Comparison of ENCODE assay signal across 17 cellular contexts in the genomic region with DNA sequence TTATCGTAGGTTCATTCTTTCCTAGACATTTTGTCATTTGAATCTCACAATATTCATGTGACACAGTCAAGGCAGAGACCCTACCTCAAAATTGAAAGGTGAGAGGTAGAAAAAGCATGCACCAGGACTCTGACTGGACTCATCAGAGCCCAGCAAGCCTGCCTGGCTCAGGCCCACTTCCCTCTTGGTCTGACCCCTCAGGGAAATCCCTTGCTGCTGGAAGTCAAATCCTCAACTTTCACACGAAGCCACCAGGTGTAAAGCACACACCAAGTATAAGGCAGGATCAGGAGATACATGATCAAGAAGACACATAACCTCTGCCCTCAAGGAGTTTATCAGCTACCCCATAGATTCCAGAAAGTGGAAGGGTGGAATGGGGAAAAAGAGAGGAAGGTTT. TPM values are rescaled to one million over a fixed set of nuclear protein-coding genes. Genes with fewer than 3 reads are reported as not detected.
A peak's percentile ranks its signal among the peaks of the same experiment; 100 is the strongest.
DNase-seq lines count a peak whose midpoint lies in the region; ATAC-seq and TF ChIP-seq lines count a peak whose summit lies in the region.
"Had no signal": no experiment of that assay in that cellular context is flagged by ENCODE, and none has a peak within 500 bp of the region (broad histone marks: within the 10 kb centered on the region; RNA-seq: fewer than 3 reads in every experiment).

No MANE protein-coding gene starts in this region.

- H3K36me3 Mint-ChIP-seq in activated T-cell treated with anti-CD3 and anti-CD28 coated beads, Interleukin-2, amount 50 U/mL, for 4 hours (ENCODE audit: insufficient read depth) = peaks cover 12% of the 10 kb centered on the region
- peaks cover 39% of the 10 kb centered on the region for H3K36me3 Mint-ChIP-seq in stimulated activated naive CD8-positive, alpha-beta T cell treated with anti-CD3 and anti-CD28 coated beads, Interleukin-15, Interleukin-2, amounts not matched to agents 100 ng/mL and 50 ng/mL, for 24 hours (ENCODE audit: low read depth)

- H3K79me2 ChIP-seq in Loucy (ENCODE audit: insufficient read depth, low read length) = peaks cover 94% of the 10 kb centered on the region

- no peaks in the 10 kb centered on the region for H3K9me2 ChIP-seq in Loucy (replicated peaks; ENCODE audit: low read depth, low read length)

- H3K27ac Mint-ChIP-seq in stimulated activated naive CD8-positive, alpha-beta T cell treated with anti-CD3 and anti-CD28 coated beads, Interleukin-15, Interleukin-2, amounts not matched to agents 100 ng/mL and 50 ng/mL, for 24 hours = peak overlapping the region; percentile 92

- H3K9ac ChIP-seq in Loucy (ENCODE audit: low read depth, low read length, poor library complexity, severe bottlenecking) = no peak overlapping the region

- H3K4me2 ChIP-seq in Loucy (ENCODE audit: low read depth, low read length, poor library complexity, severe bottlenecking) = peak overlapping the region; percentile 65

- in situ Hi-C loops in brain microvascular endothelial cell (cut with HindIII; ENCODE audit: low pct_ligation_motif_present, low sequenced_read_pairs) = no loop called here

- ATAC-seq in activated T-cell treated with anti-CD3 and anti-CD28 coated beads, Interleukin-2, amount 50 U/mL, for 4 hours = no peak
- no peak for ATAC-seq in GM21390 (IDR thresholded peaks at IDR 0.05; ENCODE audit: unreplicated experiment)
- ATAC-seq: lower lobe of right lung had no signal

- H3K36me3 ChIP-seq in Loucy (ENCODE audit: insufficient read depth, low read length) (peaks cover 39% of the 10 kb centered on the region; the same call in 1 of the 2 replicates), brain microvascular endothelial cell (replicated peaks) (no peaks in the 10 kb centered on the region)
- H3K36me3 ChIP-seq in effector memory CD4-positive, alpha-beta T cell (ENCODE audit: control insufficient read depth, insufficient read depth, low read length) = peaks cover 4% of the 10 kb centered on the region
- H3K36me3 ChIP-seq: lower lobe of right lung, right atrium auricular region, tibial artery had no signal

- H3K4me1 ChIP-seq in Loucy (ENCODE audit: insufficient read depth, low read length, poor library complexity, severe bottlenecking) = peaks cover 21% of the 10 kb centered on the region
- peaks cover 16% of the 10 kb centered on the region for H3K4me1 ChIP-seq in effector memory CD4-positive, alpha-beta T cell (ENCODE audit: control insufficient read depth, insufficient read depth, low read length, poor library complexity, severe bottlenecking)

- H3K27me3 ChIP-seq in Loucy (ENCODE audit: insufficient read depth, low read length, poor library complexity, severe bottlenecking) (no peaks in the 10 kb centered on the region), brain microvascular endothelial cell (replicated peaks) (no peaks in the 10 kb centered on the region)
- no peaks in the 10 kb centered on the region for H3K27me3 ChIP-seq in effector memory CD4-positive, alpha-beta T cell (replicated peaks; ENCODE audit: control insufficient read depth, insufficient read depth, low read length, poor library complexity, severe bottlenecking)
- H3K27me3 ChIP-seq: right atrium auricular region, tibial artery had no signal

- H3F3A ChIP-seq in Loucy (ENCODE audit: low read depth) = no peaks in the 10 kb centered on the region

- no peak for DNase-seq in activated T-cell treated with anti-CD3 and anti-CD28 coated beads, Interleukin-2, amount 50 U/mL, for 4 hours
- DNase-seq in activated T-cell treated with anti-CD3 and anti-CD28 coated beads for 4 hours (no peak), ureter (ENCODE audit: low spot score) (no peak), brain microvascular endothelial cell (no peak)
- no peak for DNase-seq in effector memory CD4-positive, alpha-beta T cell
- DNase-seq: ACHN, lower lobe of right lung, NCI-H1436, NCI-H446 treated with DMSO at 0.1 percent for 48 hours, tibial artery had no signal

- peak overlapping the region; percentile 34 for H3K27ac ChIP-seq in effector memory CD4-positive, alpha-beta T cell (ENCODE audit: insufficient read depth, low read length, poor library complexity, severe bottlenecking)
- H3K27ac ChIP-seq in brain microvascular endothelial cell = no peak overlapping the region
- H3K27ac ChIP-seq: lower lobe of right lung, right atrium auricular region, tibial artery had no signal

- H3K27me3 Mint-ChIP-seq in activated T-cell treated with anti-CD3 and anti-CD28 coated beads, Interleukin-2, amount 50 U/mL, for 4 hours (ENCODE audit: low read depth) = no peaks in the 10 kb centered on the region
- H3K27me3 Mint-ChIP-seq in stimulated activated naive CD8-positive, alpha-beta T cell treated with anti-CD3 and anti-CD28 coated beads, Interleukin-15, Interleukin-2, amounts not matched to agents 100 ng/mL and 50 ng/mL, for 24 hours = no peaks in the 10 kb centered on the region

- H3K4me3 Mint-ChIP-seq in activated T-cell treated with anti-CD3 and anti-CD28 coated beads, Interleukin-2, amount 50 U/mL, for 4 hours = peak overlapping the region; percentile 29
- H3K4me3 Mint-ChIP-seq in stimulated activated naive CD8-positive, alpha-beta T cell treated with anti-CD3 and anti-CD28 coated beads, Interleukin-15, Interleukin-2, amounts not matched to agents 100 ng/mL and 50 ng/mL, for 24 hours = peak overlapping the region; percentile 28
- H3K4me3 Mint-ChIP-seq: neural crest cell had no signal

- no peak overlapping the region for H2AFZ ChIP-seq in Loucy (ENCODE audit: low read length)

- H3K9me3 ChIP-seq in Loucy (ENCODE audit: insufficient read depth, low read depth, low read length) = no peaks in the 10 kb centered on the region; the same call in 1 of the 2 replicates
- no peaks in the 10 kb centered on the region for H3K9me3 ChIP-seq in effector memory CD4-positive, alpha-beta T cell (ENCODE audit: control insufficient read depth, low read length)
- H3K9me3 ChIP-seq: lower lobe of right lung, right atrium auricular region, tibial artery had no signal

- no peak overlapping the region for H3K4me3 ChIP-seq in Loucy (ENCODE audit: low read length, poor library complexity, severe bottlenecking)
- H3K4me3 ChIP-seq in effector memory CD4-positive, alpha-beta T cell (ENCODE audit: insufficient read depth, low read depth, low read length, poor library complexity, severe bottlenecking) = no peak overlapping the region
- H3K4me3 ChIP-seq in brain microvascular endothelial cell (ENCODE audit: low read depth, low read length) = no peak overlapping the region
- H3K4me3 ChIP-seq: lower lobe of right lung, right atrium auricular region, tibial artery had no signal

- H3K9me3 Mint-ChIP-seq in activated T-cell treated with anti-CD3 and anti-CD28 coated beads, Interleukin-2, amount 50 U/mL, for 4 hours = peaks cover 6% of the 10 kb centered on the region
- H3K9me3 Mint-ChIP-seq in stimulated activated naive CD8-positive, alpha-beta T cell treated with anti-CD3 and anti-CD28 coated beads, Interleukin-15, Interleukin-2, amounts not matched to agents 100 ng/mL and 50 ng/mL, for 24 hours = no peaks in the 10 kb centered on the region

- peaks cover 36% of the 10 kb centered on the region for H4K20me1 ChIP-seq in Loucy (ENCODE audit: insufficient read depth, low read length, poor library complexity, severe bottlenecking)

- H3K4me1 Mint-ChIP-seq in activated T-cell treated with anti-CD3 and anti-CD28 coated beads, Interleukin-2, amount 50 U/mL, for 4 hours (ENCODE audit: low read depth) = peaks cover 56% of the 10 kb centered on the region
- peaks cover 71% of the 10 kb centered on the region for H3K4me1 Mint-ChIP-seq in stimulated activated naive CD8-positive, alpha-beta T cell treated with anti-CD3 and anti-CD28 coated beads, Interleukin-15, Interleukin-2, amounts not matched to agents 100 ng/mL and 50 ng/mL, for 24 hours (ENCODE audit: low read depth)

- TF ChIP-seq CTCF in Loucy (conservative IDR thresholded peaks at IDR 0.05; ENCODE audit: low read length) (no peak), brain microvascular endothelial cell (IDR thresholded peaks at IDR 0.05; ENCODE audit: low read depth, low read length, missing control alignments) (no peak)

RNA-seq across cellular contexts. Expression of a gene that starts 18.8 kb away (rescaled TPM):
- total RNA-seq in activated T-cell treated with anti-CD3 and anti-CD28 coated beads, Interleukin-2, amount 50 U/mL, for 4 hours = 10 to 100 TPM; 43.9 to 50.2 (median 46.5) TPM
- 39.5 TPM for total RNA-seq in ureter

RNA-seq across cellular contexts. Expression of a gene that starts 59.7 kb away (rescaled TPM):
- total RNA-seq in activated T-cell treated with anti-CD3 and anti-CD28 coated beads, Interleukin-2, amount 50 U/mL, for 4 hours = not detected
- total RNA-seq in ureter = not detected
- total RNA-seq: chondrocyte, frontal cortex, lower lobe of right lung had no signal
